Comparison of ENCODE assay signal across 1 cellular context in the genomic region with DNA sequence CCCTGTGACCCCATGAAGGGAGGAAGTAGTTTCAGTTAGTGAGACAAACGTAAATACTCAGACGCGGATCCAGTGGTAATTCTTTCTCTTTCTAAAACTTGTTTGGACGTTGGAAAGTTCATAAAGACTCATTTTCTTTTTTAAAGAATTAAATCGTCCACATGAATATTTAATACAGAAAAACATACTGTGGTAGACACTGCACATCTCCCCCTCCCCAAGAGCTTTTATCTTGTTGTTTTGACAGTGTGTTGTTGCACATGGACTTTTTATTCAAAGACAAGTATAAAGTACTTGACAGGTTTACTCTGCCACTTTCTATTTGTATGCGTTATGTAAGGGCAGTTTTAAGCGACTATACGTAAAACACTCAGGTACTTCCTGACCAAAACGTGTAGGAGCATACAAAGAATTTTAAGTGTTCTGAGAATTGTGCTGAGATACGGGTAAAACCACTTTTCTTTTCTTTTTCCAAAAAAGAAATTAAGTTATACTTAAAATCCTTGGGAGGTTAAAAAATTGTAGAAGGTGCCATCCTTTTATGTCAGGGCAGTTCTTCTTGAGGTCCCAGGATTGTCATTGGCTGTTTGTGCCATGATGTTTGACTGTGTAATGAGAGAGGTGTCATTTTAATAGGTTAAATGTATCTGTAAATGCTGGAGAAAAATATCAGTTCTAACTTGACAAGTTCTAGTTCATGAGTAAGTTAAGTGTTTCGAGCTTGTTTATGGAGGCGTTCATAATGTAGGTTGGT.
TF ChIP-seq lines count a peak whose summit lies in the region.

No MANE protein-coding gene starts in this region.

TF ChIP-seq in GM12878, 131 proteins besides CTCF, POLR2A, EP300 and RAD21 (continued from another document):
- TF ChIP-seq, protein P1, sequence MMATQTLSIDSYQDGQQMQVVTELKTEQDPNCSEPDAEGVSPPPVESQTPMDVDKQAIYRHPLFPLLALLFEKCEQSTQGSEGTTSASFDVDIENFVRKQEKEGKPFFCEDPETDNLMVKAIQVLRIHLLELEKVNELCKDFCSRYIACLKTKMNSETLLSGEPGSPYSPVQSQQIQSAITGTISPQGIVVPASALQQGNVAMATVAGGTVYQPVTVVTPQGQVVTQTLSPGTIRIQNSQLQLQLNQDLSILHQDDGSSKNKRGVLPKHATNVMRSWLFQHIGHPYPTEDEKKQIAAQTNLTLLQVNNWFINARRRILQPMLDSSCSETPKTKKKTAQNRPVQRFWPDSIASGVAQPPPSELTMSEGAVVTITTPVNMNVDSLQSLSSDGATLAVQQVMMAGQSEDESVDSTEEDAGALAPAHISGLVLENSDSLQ (IDR thresholded peaks at IDR 0.05) = peak; percentile 56; the same call in 1 of the 2 replicates
- no peak for TF ChIP-seq TARDBP (IDR thresholded peaks at IDR 0.05; ENCODE audit: borderline replicate concordance)
- no peak for TF ChIP-seq RBBP5 (conservative IDR thresholded peaks at IDR 0.05)
- TF ChIP-seq ATF2 (IDR thresholded peaks at IDR 0.05; ENCODE audit: low read length) = 0 out of 2 replicates have a peak, but pooled peaks have one; percentile 11
- TF ChIP-seq PAX8 (IDR thresholded peaks at IDR 0.05) = peak; percentile 80; the same call in 1 of the 2 replicates
- no peak for TF ChIP-seq RCOR1 (conservative IDR thresholded peaks at IDR 0.05; ENCODE audit: low read depth, low read length)
- TF ChIP-seq, protein P2, sequence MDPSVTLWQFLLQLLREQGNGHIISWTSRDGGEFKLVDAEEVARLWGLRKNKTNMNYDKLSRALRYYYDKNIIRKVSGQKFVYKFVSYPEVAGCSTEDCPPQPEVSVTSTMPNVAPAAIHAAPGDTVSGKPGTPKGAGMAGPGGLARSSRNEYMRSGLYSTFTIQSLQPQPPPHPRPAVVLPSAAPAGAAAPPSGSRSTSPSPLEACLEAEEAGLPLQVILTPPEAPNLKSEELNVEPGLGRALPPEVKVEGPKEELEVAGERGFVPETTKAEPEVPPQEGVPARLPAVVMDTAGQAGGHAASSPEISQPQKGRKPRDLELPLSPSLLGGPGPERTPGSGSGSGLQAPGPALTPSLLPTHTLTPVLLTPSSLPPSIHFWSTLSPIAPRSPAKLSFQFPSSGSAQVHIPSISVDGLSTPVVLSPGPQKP (IDR thresholded peaks at IDR 0.05; ENCODE audit: low read depth, low read length) = no peak
- no peak for TF ChIP-seq ZZZ3 (IDR thresholded peaks at IDR 0.05; ENCODE audit: control insufficient read depth, insufficient read length, low read depth)
- TF ChIP-seq ZBTB33 (IDR thresholded peaks at IDR 0.05) = no peak
- TF ChIP-seq YY1 (IDR thresholded peaks at IDR 0.05; ENCODE audit: low read depth, low read length) = no peak
- peak; percentile 24; the same call in 1 of the 2 replicates for TF ChIP-seq NR2C1 (IDR thresholded peaks at IDR 0.05)
- TF ChIP-seq, protein P3, sequence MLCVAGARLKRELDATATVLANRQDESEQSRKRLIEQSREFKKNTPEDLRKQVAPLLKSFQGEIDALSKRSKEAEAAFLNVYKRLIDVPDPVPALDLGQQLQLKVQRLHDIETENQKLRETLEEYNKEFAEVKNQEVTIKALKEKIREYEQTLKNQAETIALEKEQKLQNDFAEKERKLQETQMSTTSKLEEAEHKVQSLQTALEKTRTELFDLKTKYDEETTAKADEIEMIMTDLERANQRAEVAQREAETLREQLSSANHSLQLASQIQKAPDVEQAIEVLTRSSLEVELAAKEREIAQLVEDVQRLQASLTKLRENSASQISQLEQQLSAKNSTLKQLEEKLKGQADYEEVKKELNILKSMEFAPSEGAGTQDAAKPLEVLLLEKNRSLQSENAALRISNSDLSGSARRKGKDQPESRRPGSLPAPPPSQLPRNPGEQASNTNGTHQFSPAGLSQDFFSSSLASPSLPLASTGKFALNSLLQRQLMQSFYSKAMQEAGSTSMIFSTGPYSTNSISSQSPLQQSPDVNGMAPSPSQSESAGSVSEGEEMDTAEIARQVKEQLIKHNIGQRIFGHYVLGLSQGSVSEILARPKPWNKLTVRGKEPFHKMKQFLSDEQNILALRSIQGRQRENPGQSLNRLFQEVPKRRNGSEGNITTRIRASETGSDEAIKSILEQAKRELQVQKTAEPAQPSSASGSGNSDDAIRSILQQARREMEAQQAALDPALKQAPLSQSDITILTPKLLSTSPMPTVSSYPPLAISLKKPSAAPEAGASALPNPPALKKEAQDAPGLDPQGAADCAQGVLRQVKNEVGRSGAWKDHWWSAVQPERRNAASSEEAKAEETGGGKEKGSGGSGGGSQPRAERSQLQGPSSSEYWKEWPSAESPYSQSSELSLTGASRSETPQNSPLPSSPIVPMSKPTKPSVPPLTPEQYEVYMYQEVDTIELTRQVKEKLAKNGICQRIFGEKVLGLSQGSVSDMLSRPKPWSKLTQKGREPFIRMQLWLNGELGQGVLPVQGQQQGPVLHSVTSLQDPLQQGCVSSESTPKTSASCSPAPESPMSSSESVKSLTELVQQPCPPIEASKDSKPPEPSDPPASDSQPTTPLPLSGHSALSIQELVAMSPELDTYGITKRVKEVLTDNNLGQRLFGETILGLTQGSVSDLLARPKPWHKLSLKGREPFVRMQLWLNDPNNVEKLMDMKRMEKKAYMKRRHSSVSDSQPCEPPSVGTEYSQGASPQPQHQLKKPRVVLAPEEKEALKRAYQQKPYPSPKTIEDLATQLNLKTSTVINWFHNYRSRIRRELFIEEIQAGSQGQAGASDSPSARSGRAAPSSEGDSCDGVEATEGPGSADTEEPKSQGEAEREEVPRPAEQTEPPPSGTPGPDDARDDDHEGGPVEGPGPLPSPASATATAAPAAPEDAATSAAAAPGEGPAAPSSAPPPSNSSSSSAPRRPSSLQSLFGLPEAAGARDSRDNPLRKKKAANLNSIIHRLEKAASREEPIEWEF (IDR thresholded peaks at IDR 0.05; ENCODE audit: insufficient replicate concordance, low read depth, low read length) = no peak
- TF ChIP-seq ZNF274 (IDR thresholded peaks at IDR 0.05; ENCODE audit: insufficient read depth, insufficient read length) = no peak
- TF ChIP-seq USF1 (IDR thresholded peaks at IDR 0.05; ENCODE audit: borderline replicate concordance, extremely low read length, insufficient read depth, low read depth, low read length) = no peak
- TF ChIP-seq GABPA (IDR thresholded peaks at IDR 0.05; ENCODE audit: low read depth) = 0 out of 2 replicates have a peak, but pooled peaks have one; percentile 30
- TF ChIP-seq, protein P4, sequence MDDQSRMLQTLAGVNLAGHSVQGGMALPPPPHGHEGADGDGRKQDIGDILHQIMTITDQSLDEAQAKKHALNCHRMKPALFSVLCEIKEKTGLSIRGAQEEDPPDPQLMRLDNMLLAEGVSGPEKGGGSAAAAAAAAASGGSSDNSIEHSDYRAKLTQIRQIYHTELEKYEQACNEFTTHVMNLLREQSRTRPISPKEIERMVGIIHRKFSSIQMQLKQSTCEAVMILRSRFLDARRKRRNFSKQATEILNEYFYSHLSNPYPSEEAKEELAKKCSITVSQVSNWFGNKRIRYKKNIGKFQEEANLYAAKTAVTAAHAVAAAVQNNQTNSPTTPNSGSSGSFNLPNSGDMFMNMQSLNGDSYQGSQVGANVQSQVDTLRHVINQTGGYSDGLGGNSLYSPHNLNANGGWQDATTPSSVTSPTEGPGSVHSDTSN (IDR thresholded peaks at IDR 0.05; ENCODE audit: insufficient replicate concordance, low read depth, low read length) = no peak
